Comparison of ENCODE assay signal across 12 cellular contexts in the genomic region with DNA sequence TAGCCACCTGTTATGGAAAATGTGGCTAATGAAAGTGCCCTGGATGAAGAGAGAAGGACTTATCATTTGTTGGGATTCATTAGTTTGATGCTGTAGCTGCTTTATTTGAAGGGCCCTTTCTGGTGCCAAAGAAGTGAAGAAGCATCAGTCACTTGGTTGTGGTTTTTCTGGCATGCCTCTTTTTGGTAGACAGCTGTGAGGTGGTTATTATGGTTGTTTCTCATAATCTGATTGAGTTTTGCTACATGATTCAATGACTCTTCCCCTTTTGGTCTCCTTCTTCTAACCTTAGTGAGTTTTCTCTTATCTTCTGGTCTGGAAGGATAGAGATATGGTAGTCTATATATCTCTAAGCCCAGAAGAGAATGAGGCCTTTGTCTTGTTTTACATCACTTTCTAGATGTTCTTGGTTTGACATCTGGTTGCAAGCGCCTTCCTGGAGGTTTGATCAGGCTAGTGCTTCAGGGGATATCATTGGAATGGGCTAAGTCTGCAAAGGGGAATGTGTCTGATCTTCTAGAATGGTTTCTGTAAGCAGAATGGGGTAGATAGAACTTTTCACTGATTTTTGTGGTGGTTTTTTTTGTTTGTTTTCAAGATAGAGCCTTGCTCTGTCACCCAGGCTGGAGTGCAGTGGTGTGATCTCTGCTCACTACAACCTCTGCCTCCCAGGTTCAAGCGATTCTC. TPM values are rescaled to one million over a fixed set of nuclear protein-coding genes. Genes with fewer than 3 reads are reported as not detected.
A peak's percentile ranks its signal among the peaks of the same experiment; 100 is the strongest.
DNase-seq lines count a peak whose midpoint lies in the region; ATAC-seq and TF ChIP-seq lines count a peak whose summit lies in the region.
"Had no signal": no experiment of that assay in that cellular context is flagged by ENCODE, and none has a peak within 500 bp of the region (broad histone marks: within the 10 kb centered on the region; RNA-seq: fewer than 3 reads in every experiment).

No MANE protein-coding gene starts in this region.

- no peaks in the 10 kb centered on the region for H3K27me3 Mint-ChIP-seq in activated CD4-positive, alpha-beta memory T cell treated with anti-CD3 and anti-CD28 coated beads for 36 hours
- H3K27me3 Mint-ChIP-seq in natural killer cell (ENCODE audit: low read depth in 2 of 2): no peaks in the 10 kb centered on the region

- H3K36me3 ChIP-seq in Peyer's patch: no peaks in the 10 kb centered on the region

- TF ChIP-seq CTCF in natural killer cell (IDR thresholded peaks at IDR 0.05) (no peak), Peyer's patch (IDR thresholded peaks at IDR 0.05) (no peak)

- H3K4me3 Mint-ChIP-seq in activated CD4-positive, alpha-beta memory T cell treated with anti-CD3 and anti-CD28 coated beads for 36 hours: no peak overlapping the region
- H3K4me3 Mint-ChIP-seq in natural killer cell: peak overlapping the region; percentile 68

- peak overlapping the region; percentile 64 for H3K27ac Mint-ChIP-seq in activated CD4-positive, alpha-beta memory T cell treated with anti-CD3 and anti-CD28 coated beads for 36 hours
- H3K27ac Mint-ChIP-seq in natural killer cell: peak overlapping the region; percentile 78 to 85

- H3K4me1 Mint-ChIP-seq in activated CD4-positive, alpha-beta memory T cell treated with anti-CD3 and anti-CD28 coated beads for 36 hours (ENCODE audit: low read depth): peaks cover 88% of the 10 kb centered on the region
- H3K4me1 Mint-ChIP-seq in natural killer cell: peaks cover 83 to 85% of the 10 kb centered on the region in 2 donors

- no peaks in the 10 kb centered on the region for H3K27me3 ChIP-seq in Peyer's patch

- no peak overlapping the region for H3K27ac ChIP-seq in Peyer's patch

- intact Hi-C loops in activated CD4-positive, alpha-beta memory T cell treated with anti-CD3 and anti-CD28 coated beads for 36 hours (cut with micrococcal nuclease): loop anchor here (1.0 kb wide), 4 partner anchors 8 to 23 kb away; no protein-coding TSS in a partner anchor
- intact Hi-C loops in natural killer cell (cut with micrococcal nuclease): loop anchor here (2.0 kb wide), 1 partner anchor 15 kb away; no protein-coding TSS in a partner anchor
- intact Hi-C loops in left cardiac atrium (cut with DNase I): no loop called here

- no peaks in the 10 kb centered on the region for H3K9me3 ChIP-seq in Peyer's patch

- DNase-seq in CMK (ENCODE audit: low read depth) (peak; percentile 84), natural killer cell (no peak), NCI-H774 (lab: John Stamatoyannopoulos, UW) (no peak), left cardiac atrium (no peak), Peyer's patch (no peak)
- peak; percentile 82 for DNase-seq in Jurkat, Clone E6-1 (ENCODE audit: low read depth, low spot score)
- DNase-seq in activated CD4-positive, alpha-beta memory T cell treated with anti-CD3 and anti-CD28 coated beads for 36 hours: peak; percentile 39
- DNase-seq: EL; NCI-H510A treated with DMSO at 0.1 percent for 48 hours; small intestine; stimulated activated naive CD4-positive, alpha-beta T cell treated with Interleukin-2 at 50 U/mL for 16 hours had no signal

- ATAC-seq in natural killer cell (peak in 2 of 3 donors; percentile 28 to 62), GM19395 (IDR thresholded peaks at IDR 0.05; ENCODE audit: unreplicated experiment) (no peak), left cardiac atrium (no peak)

- H3K4me3 ChIP-seq in Jurkat, Clone E6-1 (ENCODE audit: low read length): no peak overlapping the region
- H3K4me3 ChIP-seq in Peyer's patch: no peak overlapping the region

- peaks cover 3 to 96% (median 30%) of the 10 kb centered on the region in 4 donors for H3K4me1 ChIP-seq in Peyer's patch

- H3K9me3 Mint-ChIP-seq in activated CD4-positive, alpha-beta memory T cell treated with anti-CD3 and anti-CD28 coated beads for 36 hours: no peaks in the 10 kb centered on the region
- H3K9me3 Mint-ChIP-seq in natural killer cell: no peaks in the 10 kb centered on the region

- POLR2A ChIA-PET in activated CD4-positive, alpha-beta memory T cell treated with anti-CD3 and anti-CD28 coated beads for 36 hours (lab: Charles Lee): interaction anchor here (0.6 to 3.3 kb wide), 7 partner anchors 11 to 66 kb away, joined by 3 to 10 read pairs (median 3); partner anchors contain the start of gene PIGV

- CTCF ChIA-PET in activated CD4-positive, alpha-beta memory T cell treated with anti-CD3 and anti-CD28 coated beads for 36 hours (lab: Charles Lee): interaction anchor here (0.9 to 2.9 kb wide), 5 partner anchors 11 to 128 kb away, joined by 3 to 9 read pairs (median 3); no protein-coding TSS in a partner anchor

- H3K36me3 Mint-ChIP-seq in activated CD4-positive, alpha-beta memory T cell treated with anti-CD3 and anti-CD28 coated beads for 36 hours: peaks cover 8% of the 10 kb centered on the region
- H3K36me3 Mint-ChIP-seq in natural killer cell: no peaks in the 10 kb centered on the region

- no peak for TF ChIP-seq POLR2A in Peyer's patch (IDR thresholded peaks at IDR 0.05)

RNA-seq across cellular contexts. Expression of gene ARID1A, which starts 26.0 kb away (rescaled TPM):
- 68.1 TPM for polyA plus RNA-seq in Jurkat, Clone E6-1 (2012; ENCODE audit: insufficient read depth, insufficient read length)
- total RNA-seq in activated CD4-positive, alpha-beta memory T cell treated with anti-CD3 and anti-CD28 coated beads for 36 hours: 10 to 100 TPM; 64.3 to 67.8 TPM
- total RNA-seq in natural killer cell (100 to 1,000 TPM; 199 to 214 (median 202) TPM), left cardiac atrium (10 to 100 TPM; 34.5 to 38.5 TPM), Peyer's patch (10 to 100 TPM; 49.4 to 90.8 (median 66.8) TPM)

Comparison
In these comparisons a context has a peak if more than half of its experiments do, and no peak if none do; other contexts are left out.
1. DNase-seq: peak in CMK (single experiment), Jurkat, Clone E6-1 (single experiment) and activated CD4-positive, alpha-beta memory T cell treated with anti-CD3 and anti-CD28 coated beads for 36 hours (single experiment); none in natural killer cell (single experiment), NCI-H774 (single experiment), left cardiac atrium (single experiment) and Peyer's patch (0 of 3).
2. ATAC-seq: peak in natural killer cell (2 of 3); none in GM19395 (single experiment) and left cardiac atrium (0 of 2).
3. intact Hi-C loops: an anchor here in activated CD4-positive, alpha-beta memory T cell treated with anti-CD3 and anti-CD28 coated beads for 36 hours (1.0 kb wide) and natural killer cell (2.0 kb wide); none called in left cardiac atrium.